10 cellular contexts compared by ENCODE assay signal in the genomic region with DNA sequence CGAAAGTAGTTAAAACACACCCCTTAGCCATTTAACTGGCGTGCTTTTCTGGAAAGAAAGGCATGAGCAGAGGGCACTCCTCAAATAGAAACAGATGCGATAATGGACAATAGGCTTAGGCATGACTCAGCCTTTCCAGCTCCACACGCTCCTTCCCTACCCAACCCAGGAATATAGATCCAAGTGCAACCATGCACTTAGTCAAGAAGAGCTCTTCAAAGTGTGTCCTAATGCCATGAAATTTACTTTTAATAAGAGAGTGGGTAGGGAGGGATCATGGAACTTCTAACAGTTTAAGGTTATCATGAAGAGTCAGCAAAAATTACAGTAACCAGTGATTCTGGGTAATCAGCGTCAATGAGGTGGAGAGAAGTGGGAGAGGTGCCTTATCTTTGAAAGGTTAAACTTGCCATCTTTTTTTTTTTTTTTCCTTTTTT. TPM values are rescaled to one million over a fixed set of nuclear protein-coding genes. Genes with fewer than 3 reads are reported as not detected.
A peak's percentile ranks its signal among the peaks of the same experiment; 100 is the strongest.
DNase-seq lines count a peak whose midpoint lies in the region; ATAC-seq, FAIRE-seq and TF ChIP-seq lines count a peak whose summit lies in the region.
"Had no signal": no experiment of that assay in that cellular context is flagged by ENCODE, and none has a peak within 500 bp of the region (broad histone marks: within the 10 kb centered on the region; RNA-seq: fewer than 3 reads in every experiment).

No MANE protein-coding gene starts in this region.

- H3K4me3 ChIP-seq in PC-3 (ENCODE audit: low read length) (no peak overlapping the region), osteoblast (ENCODE audit: insufficient read depth, low read length) (no peak overlapping the region)

- no peaks in the 10 kb centered on the region for H3K9me3 ChIP-seq in PC-3 (ENCODE audit: low read length)
- no peaks in the 10 kb centered on the region for H3K9me3 ChIP-seq in osteoblast (ENCODE audit: low read depth, low read length)

- H3K36me3 ChIP-seq in PC-3 (ENCODE audit: low read depth, low read length): no peaks in the 10 kb centered on the region
- no peaks in the 10 kb centered on the region for H3K36me3 ChIP-seq in osteoblast (ENCODE audit: insufficient read depth, low read length)

- POLR2A ChIA-PET in PC-3 (lab: Charles Lee; ENCODE audit: unreplicated experiment): no interaction called here

- no peak overlapping the region for H3K9ac ChIP-seq in PC-3 (ENCODE audit: low read length)

- no peaks in the 10 kb centered on the region for H3K27me3 ChIP-seq in PC-3 (ENCODE audit: low read length)
- no peaks in the 10 kb centered on the region for H3K27me3 ChIP-seq in osteoblast (ENCODE audit: insufficient read depth, low read length)

- no peak for FAIRE-seq in RCC 7860 (lab: Jason Lieb, UNC)
- FAIRE-seq: GM18507 had no signal

- peaks cover 13% of the 10 kb centered on the region for H3K79me2 ChIP-seq in PC-3 (ENCODE audit: low read length)
- peaks cover 22% of the 10 kb centered on the region for H3K79me2 ChIP-seq in osteoblast (ENCODE audit: insufficient read depth, low read length)

- CTCF ChIA-PET in PC-3 (lab: Charles Lee): interaction anchor here (0.6 kb wide), 1 partner anchor 252 kb away, joined by 3 read pairs; no protein-coding TSS in a partner anchor

- H2AFZ ChIP-seq in PC-3 (ENCODE audit: low read length) (no peak overlapping the region), osteoblast (ENCODE audit: low read length) (no peak overlapping the region)

- H3F3A ChIP-seq in PC-3 (ENCODE audit: low read length, unreplicated experiment): no peaks in the 10 kb centered on the region

- intact Hi-C loops in PC-3 (cut with micrococcal nuclease): loop anchor here (2.0 kb wide), 1 partner anchor 173 kb away; no protein-coding TSS in a partner anchor

- peak overlapping the region; percentile 46 for H3K27ac ChIP-seq in PC-3 (ENCODE audit: low read length)
- peak overlapping the region; percentile 98 for H3K27ac ChIP-seq in osteoblast (ENCODE audit: low read depth, low read length)
- H3K27ac ChIP-seq: VCaP had no signal

- H4K20me1 ChIP-seq in PC-3 (ENCODE audit: low read length) (no peaks in the 10 kb centered on the region), osteoblast (ENCODE audit: insufficient read depth, low read length) (no peaks in the 10 kb centered on the region)

- no peaks in the 10 kb centered on the region for H3K9me2 ChIP-seq in PC-3 (replicated peaks; ENCODE audit: low read length)

- no TSS peak for BruUV-seq in PC-3 (replicated peaks; lab: Mats Ljungman, UMichigan)

- TF ChIP-seq CTCF in PC-3 (conservative IDR thresholded peaks at IDR 0.05; ENCODE audit: low read depth, low read length) (no peak), osteoblast (IDR thresholded peaks at IDR 0.05; ENCODE audit: extremely low read depth, low read depth, low read length) (no peak)

- no peak for ATAC-seq in PC-3
- peak; percentile 53 for ATAC-seq in esophagus mucosa

- H3K4me2 ChIP-seq in PC-3 (ENCODE audit: low read length): peak overlapping the region; percentile 36; the same call in 1 of the 2 replicates
- peak overlapping the region; percentile 35 for H3K4me2 ChIP-seq in osteoblast (ENCODE audit: insufficient read depth, low read length)

- H3K4me1 ChIP-seq in PC-3 (ENCODE audit: insufficient read depth, low read length): peaks cover 41% of the 10 kb centered on the region
- H3K4me1 ChIP-seq in osteoblast (ENCODE audit: insufficient read depth, low read length): peaks cover 46% of the 10 kb centered on the region

- peak; percentile 71 for DNase-seq in EL
- peak; percentile 60 for DNase-seq in PC-3
- DNase-seq in osteoblast (ENCODE audit: insufficient read length, low spot score, missing footprints): peak; percentile 81
- no peak for DNase-seq in RCC 7860 (ENCODE audit: low spot score)
- DNase-seq in MV-4-11 (lab: John Stamatoyannopoulos, UW): no peak
- DNase-seq in NCI-H2107 treated with DMSO at 0.1 percent for 48 hours (lab: John Stamatoyannopoulos, UW; ENCODE audit: unreplicated experiment): no peak
- no peak for DNase-seq in HK-2 (ENCODE audit: unreplicated experiment)

RNA-seq across cellular contexts. Expression of gene EFHC1, which starts 2.4 kb away (rescaled TPM):
- total RNA-seq in PC-3 (2014; rRNA removed) (14.5 and 22.4 TPM in 2 replicates), esophagus mucosa (10.8 TPM), osteoblast (31.1 and 31.2 TPM in 2 replicates)

RNA-seq across cellular contexts. Expression of gene PAQR8, which starts 55.7 kb away (rescaled TPM):
- total RNA-seq in PC-3 (2014; rRNA removed): 0.44 and 0.46 TPM in 2 replicates
- 3.5 TPM for total RNA-seq in esophagus mucosa
- 3.5 and 3.6 TPM in 2 replicates for total RNA-seq in osteoblast

Comparison
In these comparisons a context has a peak if more than half of its experiments do, and no peak if none do; other contexts are left out.
1. DNase-seq: peak in EL (single experiment), PC-3 (single experiment) and osteoblast (single experiment); none in RCC 7860 (single experiment), MV-4-11 (single experiment), NCI-H2107 treated with DMSO at 0.1 percent for 48 hours (single experiment) and HK-2 (single experiment).